1 cellular context compared by ENCODE assay signal in genomic region chr2:113015655-113016054, GRCh38.
TF ChIP-seq lines count a peak whose summit lies in the region.

No MANE protein-coding gene starts in this region.

TF ChIP-seq in K562, 482 proteins besides CTCF, POLR2A, EP300 and RAD21:
- TF ChIP-seq ETS2 (tag; IDR thresholded peaks at IDR 0.05; ENCODE audit: borderline replicate concordance, poor library complexity, severe bottlenecking) (no peak), ZNF586 (CRISPR knock-in tag; conservative IDR thresholded peaks at IDR 0.05) (no peak), NFATC3 (IDR thresholded peaks at IDR 0.05) (no peak), RFX7 (CRISPR knock-in tag; IDR thresholded peaks at IDR 0.05) (no peak), ZNF282 (CRISPR knock-in tag; IDR thresholded peaks at IDR 0.05) (no peak), RFX1 (IDR thresholded peaks at IDR 0.05) (no peak), ATF2 (CRISPR knock-in tag; IDR thresholded peaks at IDR 0.05) (no peak), SP2 (IDR thresholded peaks at IDR 0.05; ENCODE audit: extremely low read depth, low read depth, low read length, poor library complexity, severe bottlenecking) (no peak), NFYB (IDR thresholded peaks at IDR 0.05; ENCODE audit: extremely low read depth, insufficient read length) (no peak), HNRNPH1 (optimal IDR thresholded peaks at IDR 0.05; ENCODE audit: low read depth, low read length) (no peak), PPARD (CRISPR knock-in tag; IDR thresholded peaks at IDR 0.05) (no peak)
- TF ChIP-seq, protein P1, sequence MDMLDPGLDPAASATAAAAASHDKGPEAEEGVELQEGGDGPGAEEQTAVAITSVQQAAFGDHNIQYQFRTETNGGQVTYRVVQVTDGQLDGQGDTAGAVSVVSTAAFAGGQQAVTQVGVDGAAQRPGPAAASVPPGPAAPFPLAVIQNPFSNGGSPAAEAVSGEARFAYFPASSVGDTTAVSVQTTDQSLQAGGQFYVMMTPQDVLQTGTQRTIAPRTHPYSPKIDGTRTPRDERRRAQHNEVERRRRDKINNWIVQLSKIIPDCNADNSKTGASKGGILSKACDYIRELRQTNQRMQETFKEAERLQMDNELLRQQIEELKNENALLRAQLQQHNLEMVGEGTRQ (CRISPR knock-in tag; IDR thresholded peaks at IDR 0.05) = no peak
TF ChIP-seq in K562: peak in this region for 0.
